ENCODE assay signal across 11 cellular contexts in the genomic region with DNA sequence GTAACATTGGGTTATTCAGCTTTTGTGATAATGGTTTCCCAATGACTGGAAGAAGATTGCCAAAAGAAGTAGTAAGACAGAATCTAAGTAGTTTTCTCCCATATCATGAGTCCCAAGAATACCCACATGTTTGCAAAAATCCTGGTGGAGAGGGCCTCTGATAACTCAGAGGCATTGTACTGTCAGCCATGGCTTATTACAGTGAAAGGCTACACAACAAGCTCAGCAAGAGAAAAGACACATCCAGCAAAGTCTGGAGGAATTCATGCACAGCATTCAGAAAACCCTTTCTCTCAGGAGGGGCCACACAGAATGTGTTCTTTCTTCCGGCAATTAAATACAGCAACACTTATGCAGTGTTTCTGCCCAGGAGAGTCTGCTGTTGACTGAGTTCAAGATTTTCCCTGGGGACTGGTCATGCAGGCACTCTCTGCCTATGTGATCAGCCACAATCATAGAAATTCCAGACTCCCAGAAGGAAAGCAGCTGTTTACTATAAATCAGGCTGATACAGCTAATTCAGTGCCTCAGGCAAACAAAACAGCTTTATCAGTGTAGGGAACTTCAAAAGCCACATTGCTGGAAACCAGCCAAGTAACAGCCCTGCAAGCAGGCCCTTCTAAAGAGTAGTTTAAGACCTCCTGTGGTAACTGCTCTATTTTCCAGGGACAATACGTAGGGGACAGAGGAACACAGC.
DNase-seq lines count a peak whose midpoint lies in the region; ATAC-seq and TF ChIP-seq lines count a peak whose summit lies in the region.
"Had no signal": no experiment of that assay in that cellular context is flagged by ENCODE, and none has a peak within 500 bp of the region (broad histone marks: within the 10 kb centered on the region; RNA-seq: fewer than 3 reads in every experiment).

No MANE protein-coding gene starts in this region.

- H3K4me1 ChIP-seq in MM.1S (ENCODE audit: low read length): no peaks in the 10 kb centered on the region
- H3K4me1 ChIP-seq: right lobe of liver had no signal

- DNase-seq in Ammon's horn (ENCODE audit: low spot score): peak; percentile 18
- peak; percentile 72 for DNase-seq in NCI-H1048 (lab: John Stamatoyannopoulos, UW)
- peak; percentile 98 for DNase-seq in SK-MEL-5 (ENCODE audit: low read depth, low spot score)
- DNase-seq in iPS-NIHi7 (ENCODE audit: extremely low spot score): peak; percentile 26
- DNase-seq in hepatic stellate cell (ENCODE audit: low spot score): no peak
- DNase-seq in MM.1S: no peak
- DNase-seq: HFFc6, right lobe of liver had no signal

- no peaks in the 10 kb centered on the region for H3K36me3 ChIP-seq in MM.1S (replicated peaks; ENCODE audit: insufficient read depth, low read length)
- H3K36me3 ChIP-seq: BLaER1 treated with 17β-estradiol and CSF1 and Interleukin-3, amounts not matched to agents 10 nM and 100 nM; right lobe of liver had no signal

- no peak for TF ChIP-seq CTCF in MM.1S (IDR thresholded peaks at IDR 0.05; ENCODE audit: low read length)

- H3K79me2 ChIP-seq in MM.1S (ENCODE audit: low read length): no peaks in the 10 kb centered on the region

- H3K9me3 ChIP-seq in MM.1S (replicated peaks; ENCODE audit: insufficient read depth, low read length): no peaks in the 10 kb centered on the region
- H3K9me3 ChIP-seq: BLaER1 treated with 17β-estradiol and CSF1 and Interleukin-3, amounts not matched to agents 10 nM and 100 nM; right lobe of liver had no signal

- H3F3A ChIP-seq in MM.1S (ENCODE audit: insufficient read depth, low read length): no peaks in the 10 kb centered on the region

- no peak overlapping the region for H2AFZ ChIP-seq in MM.1S (ENCODE audit: low read length)

- ATAC-seq in GM18867 (IDR thresholded peaks at IDR 0.05; ENCODE audit: unreplicated experiment) (no peak), GM21390 (IDR thresholded peaks at IDR 0.05; ENCODE audit: unreplicated experiment) (no peak)

- no peak overlapping the region for H3K4me2 ChIP-seq in MM.1S (ENCODE audit: low read depth, low read length)

- in situ Hi-C loops in SK-MEL-5 (cut with HindIII; ENCODE audit: low pct_unique_long_range_greater_than_20kb, low sequenced_read_pairs): no loop called here

- H3K9me2 ChIP-seq in MM.1S (replicated peaks; ENCODE audit: insufficient read depth, low read length): no peaks in the 10 kb centered on the region

- no peaks in the 10 kb centered on the region for H4K20me1 ChIP-seq in MM.1S (ENCODE audit: insufficient read depth, low read length)
- H4K20me1 ChIP-seq: BLaER1 treated with 17β-estradiol and CSF1 and Interleukin-3, amounts not matched to agents 10 nM and 100 nM had no signal

- no peak overlapping the region for H3K27ac ChIP-seq in MM.1S (ENCODE audit: low read length)
- H3K27ac ChIP-seq: BLaER1 treated with 17β-estradiol and CSF1 and Interleukin-3, amounts not matched to agents 10 nM and 100 nM; right lobe of liver had no signal

- no peak overlapping the region for H3K9ac ChIP-seq in MM.1S (ENCODE audit: low read length)

- H3K27me3 ChIP-seq in MM.1S (replicated peaks; ENCODE audit: insufficient read depth, low read length): no peaks in the 10 kb centered on the region
- H3K27me3 ChIP-seq: BLaER1 treated with 17β-estradiol and CSF1 and Interleukin-3, amounts not matched to agents 10 nM and 100 nM; right lobe of liver had no signal

- H3K4me3 ChIP-seq in MM.1S (ENCODE audit: low read length): no peak overlapping the region
- H3K4me3 ChIP-seq: BLaER1 treated with 17β-estradiol and CSF1 and Interleukin-3, amounts not matched to agents 10 nM and 100 nM; right lobe of liver had no signal

Comparison
In these comparisons a context has a peak if more than half of its experiments do, and no peak if none do; other contexts are left out.
1. DNase-seq: peak in Ammon's horn (single experiment), NCI-H1048 (single experiment), SK-MEL-5 (single experiment) and iPS-NIHi7 (single experiment); none in hepatic stellate cell (single experiment) and MM.1S (single experiment).